Comparison of ENCODE assay signal across 8 cellular contexts in the genomic region with DNA sequence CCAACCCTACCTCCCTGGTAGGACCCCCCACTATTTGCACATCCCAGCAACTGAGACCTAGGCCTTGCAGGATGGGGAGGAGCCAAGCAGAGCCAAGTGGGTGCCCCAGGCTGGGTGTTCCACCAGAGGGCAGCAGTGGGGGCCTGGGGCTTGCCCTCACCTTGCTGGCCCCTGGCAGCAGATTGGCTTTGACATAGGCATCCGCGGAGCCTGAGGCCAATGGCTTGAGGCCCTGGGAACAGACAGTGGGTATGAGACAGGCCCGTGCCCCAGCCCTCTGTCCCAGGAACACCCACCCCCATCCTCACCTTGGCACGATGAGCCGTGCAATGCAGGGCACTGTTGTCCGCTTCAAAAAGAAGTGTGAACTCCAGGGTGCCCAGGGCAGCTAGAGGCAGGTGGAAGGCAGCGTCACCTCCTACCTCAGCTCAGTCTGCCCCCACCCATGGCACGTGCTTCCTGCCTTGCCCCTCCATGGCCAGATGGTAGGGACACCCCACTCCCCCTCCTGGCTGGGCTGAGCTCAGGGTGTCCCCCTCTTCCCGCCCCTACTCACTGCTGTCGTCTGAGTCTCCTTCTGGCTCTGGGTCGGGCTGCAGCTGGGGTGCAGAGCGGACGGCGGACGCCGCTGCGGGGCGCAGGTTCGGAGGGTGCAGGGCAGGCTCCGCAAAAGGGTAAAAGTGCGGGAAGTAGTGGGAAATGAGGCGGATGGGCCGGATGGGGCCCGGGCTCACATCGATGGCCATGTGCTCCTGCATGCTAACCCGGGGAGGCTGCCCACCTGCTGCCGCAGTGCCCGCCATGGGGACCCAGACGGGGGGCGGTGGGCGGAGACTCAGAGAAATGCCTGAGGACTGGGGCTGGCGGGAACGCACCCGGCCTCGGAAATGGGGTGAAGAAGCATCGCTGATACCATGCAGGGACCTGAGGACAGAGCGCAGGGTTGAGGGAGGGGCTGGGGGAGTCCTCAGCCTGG. TPM values are rescaled to one million over a fixed set of nuclear protein-coding genes. Genes with fewer than 3 reads are reported as not detected.
DNase-seq lines count a peak whose midpoint lies in the region; ATAC-seq and TF ChIP-seq lines count a peak whose summit lies in the region.

No MANE protein-coding gene starts in this region.

- H3K36me3 ChIP-seq in Loucy (ENCODE audit: insufficient read depth, low read length), result peaks cover 7% of the 10 kb centered on the region; the same call in 1 of the 2 replicates
- peaks cover 6 to 29% of the 10 kb centered on the region in 2 donors for H3K36me3 ChIP-seq in psoas muscle (ENCODE audit: insufficient read depth in 1 of 2, low read depth in 1 of 2)

- H3K36me3 Mint-ChIP-seq in activated CD4-positive, alpha-beta T cell treated with anti-CD3 and anti-CD28 coated beads for 36 hours (ENCODE audit: low read depth), result peaks cover 12% of the 10 kb centered on the region

- H3K4me1 ChIP-seq in Loucy (ENCODE audit: insufficient read depth, low read length, poor library complexity, severe bottlenecking) (peaks cover 16% of the 10 kb centered on the region), psoas muscle (peaks cover 4% of the 10 kb centered on the region)

- no peak for TF ChIP-seq POLR2A in erythroblast (IDR thresholded peaks at IDR 0.05; ENCODE audit: low read length)

- no peaks in the 10 kb centered on the region for H3K9me3 Mint-ChIP-seq in activated CD4-positive, alpha-beta T cell treated with anti-CD3 and anti-CD28 coated beads for 36 hours (ENCODE audit: low read depth)

- TF ChIP-seq CTCF in Loucy (conservative IDR thresholded peaks at IDR 0.05; ENCODE audit: low read length) (peak; percentile 73), psoas muscle (IDR thresholded peaks at IDR 0.05) (peak; percentile 58)

- H3K27me3 ChIP-seq in Loucy (ENCODE audit: insufficient read depth, low read length, poor library complexity, severe bottlenecking) (no peaks in the 10 kb centered on the region), psoas muscle (ENCODE audit: insufficient read depth in 3 of 3, low read length in 2 of 3) (peaks cover 0 to 8% (median 0%) of the 10 kb centered on the region in 3 donors)

- H3K4me2 ChIP-seq in Loucy (ENCODE audit: low read depth, low read length, poor library complexity, severe bottlenecking), result no peak overlapping the region

- H3K4me3 ChIP-seq in Loucy (ENCODE audit: low read length, poor library complexity, severe bottlenecking) (no peak overlapping the region), psoas muscle (no peak overlapping the region)

- peaks cover 6% of the 10 kb centered on the region; the same call in 1 of the 2 replicates for H3K79me2 ChIP-seq in Loucy (ENCODE audit: insufficient read depth, low read length)

- no peaks in the 10 kb centered on the region for H3K9me3 ChIP-seq in Loucy (ENCODE audit: insufficient read depth, low read depth, low read length)
- no peaks in the 10 kb centered on the region for H3K9me3 ChIP-seq in psoas muscle

- CTCF ChIA-PET in activated CD4-positive, alpha-beta T cell treated with anti-CD3 and anti-CD28 coated beads for 36 hours (lab: Charles Lee), result interaction anchor here (0.7 to 5.4 kb wide), 7 partner anchors 13 to 1042 kb away, joined by 3 to 67 read pairs (median 4); partner anchors contain the start of genes NUDT8 and PPP1CA

- H3K9ac ChIP-seq in Loucy (ENCODE audit: low read depth, low read length, poor library complexity, severe bottlenecking), result no peak overlapping the region

- H3K4me3 Mint-ChIP-seq in activated CD4-positive, alpha-beta T cell treated with anti-CD3 and anti-CD28 coated beads for 36 hours, result peak overlapping the region; percentile 15

- H3K27me3 Mint-ChIP-seq in activated CD4-positive, alpha-beta T cell treated with anti-CD3 and anti-CD28 coated beads for 36 hours, result no peaks in the 10 kb centered on the region

- no peak overlapping the region for H3K27ac ChIP-seq in psoas muscle

- WGBS in psoas muscle, 3 donors, result 16 to 20% (median 19%) methylated on average over 29 to 37 of the region's 37 CpGs

- H3K9me2 ChIP-seq in Loucy (replicated peaks; ENCODE audit: low read depth, low read length), result no peaks in the 10 kb centered on the region

- peaks cover under 1% of the 10 kb centered on the region for H4K20me1 ChIP-seq in Loucy (ENCODE audit: insufficient read depth, low read length, poor library complexity, severe bottlenecking)

- no peak overlapping the region for H2AFZ ChIP-seq in Loucy (ENCODE audit: low read length)

- peaks cover 22% of the 10 kb centered on the region for H3K4me1 Mint-ChIP-seq in activated CD4-positive, alpha-beta T cell treated with anti-CD3 and anti-CD28 coated beads for 36 hours

- intact Hi-C loops in activated CD4-positive, alpha-beta T cell treated with anti-CD3 and anti-CD28 coated beads for 36 hours (cut with DNase I, micrococcal nuclease), result loop anchor here in 1 of 2 experiments (2.0 kb wide), 1 partner anchor 13 kb away; the partner anchor contains the start of gene NUDT8
- intact Hi-C loops in psoas muscle (cut with DNase I), result loop anchor here in 1 of 2 donors (5.0 kb wide), 1 partner anchor 42 kb away; no protein-coding TSS in a partner anchor

- POLR2A ChIA-PET in activated CD4-positive, alpha-beta T cell treated with anti-CD3 and anti-CD28 coated beads for 36 hours (lab: Charles Lee), result no interaction called here

- peak; percentile 57 for ATAC-seq in activated CD4-positive, alpha-beta T cell treated with anti-CD3 and anti-CD28 coated beads for 36 hours
- ATAC-seq in psoas muscle (peak; percentile 70 to 83 (median 77)), GM19324 (IDR thresholded peaks at IDR 0.05; ENCODE audit: low FRiP score, unreplicated experiment) (no peak), GM18858 (IDR thresholded peaks at IDR 0.05; ENCODE audit: unreplicated experiment) (no peak), HG03432 (IDR thresholded peaks at IDR 0.05; ENCODE audit: unreplicated experiment) (no peak)

- DNase-seq in ELR (ENCODE audit: low read depth), result peak; percentile 39
- DNase-seq in activated CD4-positive, alpha-beta T cell treated with anti-CD3 and anti-CD28 coated beads for 36 hours, result peak; percentile 85
- peak; percentile 55 to 66 for DNase-seq in erythroblast (lab: John Stamatoyannopoulos, UW)
- DNase-seq in psoas muscle, result peak; percentile 47 to 74

- no peak overlapping the region for H3K27ac Mint-ChIP-seq in activated CD4-positive, alpha-beta T cell treated with anti-CD3 and anti-CD28 coated beads for 36 hours

- no peaks in the 10 kb centered on the region for H3F3A ChIP-seq in Loucy (ENCODE audit: low read depth)

RNA-seq across cellular contexts. Expression of gene NDUFV1, which starts 9.0 kb away (rescaled TPM):
- 100 to 1,000 TPM; 253 to 287 TPM for total RNA-seq in activated CD4-positive, alpha-beta T cell treated with anti-CD3 and anti-CD28 coated beads for 36 hours
- total RNA-seq in psoas muscle, result 100 to 1,000 TPM; 250 to 413 (median 364) TPM
- 100 to 1,000 TPM; 248 to 340 (median 287) TPM for polyA plus RNA-seq in psoas muscle

RNA-seq across cellular contexts. Expression of gene NUDT8, which starts 14.0 kb away (rescaled TPM):
- 10 to 100 TPM; 17.0 to 23.4 TPM for total RNA-seq in activated CD4-positive, alpha-beta T cell treated with anti-CD3 and anti-CD28 coated beads for 36 hours
- total RNA-seq in psoas muscle, result 10 to 100 TPM; 19.0 to 37.0 (median 31.8) TPM
- polyA plus RNA-seq in psoas muscle, result 10 to 100 TPM; 28.5 to 52.2 (median 48.9) TPM

RNA-seq across cellular contexts. Expression of gene TBX10, which starts 23.8 kb away (rescaled TPM):
- not detected for total RNA-seq in activated CD4-positive, alpha-beta T cell treated with anti-CD3 and anti-CD28 coated beads for 36 hours
- total RNA-seq in psoas muscle, result not detected
- under 1 TPM in 1 of 3 donors, not detected in 2; 0.01 TPM for polyA plus RNA-seq in psoas muscle

RNA-seq across cellular contexts. Expression of gene GSTP1, which starts 32.1 kb away (rescaled TPM):
- 100 to 1,000 TPM; 376 to 463 TPM for total RNA-seq in activated CD4-positive, alpha-beta T cell treated with anti-CD3 and anti-CD28 coated beads for 36 hours
- total RNA-seq in psoas muscle, result 100 to 1,000 TPM; 224 to 364 (median 274) TPM
- 100 to 1,000 TPM; 279 to 410 (median 383) TPM for polyA plus RNA-seq in psoas muscle

RNA-seq across cellular contexts. Expression of gene ACY3, which starts 34.8 kb away (rescaled TPM):
- under 1 TPM; 0.46 TPM for total RNA-seq in activated CD4-positive, alpha-beta T cell treated with anti-CD3 and anti-CD28 coated beads for 36 hours
- total RNA-seq in psoas muscle, result not detected
- under 1 TPM in 1 of 3 donors, not detected in 2; 0.04 TPM for polyA plus RNA-seq in psoas muscle

Comparison
In these comparisons a context has a peak if more than half of its experiments do, and no peak if none do; other contexts are left out.
1. ATAC-seq: peak in activated CD4-positive, alpha-beta T cell treated with anti-CD3 and anti-CD28 coated beads for 36 hours (single experiment) and psoas muscle (4 of 4); none in GM19324 (single experiment), GM18858 (single experiment) and HG03432 (single experiment).
2. Peak in every context shown above with its lines, with median percentiles within 50 percentile points of each other: DNase-seq.